8 cellular contexts compared by ENCODE assay signal in genomic region chr7:3043544-3044395, GRCh38. TPM values are rescaled to one million over a fixed set of nuclear protein-coding genes. Genes with fewer than 3 reads are reported as not detected.
DNase-seq lines count a peak whose midpoint lies in the region; ATAC-seq and TF ChIP-seq lines count a peak whose summit lies in the region.

Gene CARD11, minus strand, starts transcription at chr7:3043867. Its CDS starts 85,361 bp downstream, at chr7:2958506.

- H3K4me3 Mint-ChIP-seq in IgD-negative memory B cell (peak within 1 kb of the TSS; percentile 82 to 99 (median 94)), type B pancreatic cell (peak within 1 kb of the TSS; percentile 77)
- peak within 1 kb of the TSS; percentile 90 to 96 for H3K4me3 Mint-ChIP-seq in activated T-cell treated with anti-CD3 and anti-CD28 coated beads, Interleukin-2, amount 50 U/mL, for 72 hours

- peak; percentile 52 to 56 for ATAC-seq in activated T-cell treated with anti-CD3 and anti-CD28 coated beads, Interleukin-2, amount 50 U/mL, for 72 hours (replicated peaks in 1 of 2)
- ATAC-seq in HG02610 (IDR thresholded peaks at IDR 0.05; ENCODE audit: unreplicated experiment): no peak

- no peaks in the 10 kb centered on the region for H3K9me3 Mint-ChIP-seq in IgD-negative memory B cell
- H3K9me3 Mint-ChIP-seq in activated T-cell treated with anti-CD3 and anti-CD28 coated beads, Interleukin-2, amount 50 U/mL, for 72 hours: no peaks in the 10 kb centered on the region
- no peaks in the 10 kb centered on the region for H3K9me3 Mint-ChIP-seq in type B pancreatic cell

- H3K27ac ChIP-seq in left ventricle myocardium inferior (replicated peaks): no peak within 1 kb of the TSS

- H3K27me3 ChIP-seq in kidney epithelial cell (ENCODE audit: control insufficient read depth, insufficient read depth, low read length) (no peaks in the 10 kb centered on the region), left ventricle myocardium inferior (ENCODE audit: low read depth) (peaks cover 57% of the 10 kb centered on the region)

- peaks cover 3% of the 10 kb centered on the region for H3K36me3 Mint-ChIP-seq in IgD-negative memory B cell
- peaks cover 6 to 18% of the 10 kb centered on the region in 2 donors for H3K36me3 Mint-ChIP-seq in activated T-cell treated with anti-CD3 and anti-CD28 coated beads, Interleukin-2, amount 50 U/mL, for 72 hours (ENCODE audit: insufficient read depth in 2 of 2)
- H3K36me3 Mint-ChIP-seq in type B pancreatic cell: no peaks in the 10 kb centered on the region

- H3K27me3 Mint-ChIP-seq in IgD-negative memory B cell: peaks cover 3% of the 10 kb centered on the region
- no peaks in the 10 kb centered on the region for H3K27me3 Mint-ChIP-seq in activated T-cell treated with anti-CD3 and anti-CD28 coated beads, Interleukin-2, amount 50 U/mL, for 72 hours (ENCODE audit: low read depth)
- H3K27me3 Mint-ChIP-seq in type B pancreatic cell: no peaks in the 10 kb centered on the region

- no peaks in the 10 kb centered on the region for H3K9me3 ChIP-seq in left ventricle myocardium inferior (replicated peaks)

- peaks cover 24 to 30% (median 27%) of the 10 kb centered on the region in 3 donors for H3K4me1 Mint-ChIP-seq in IgD-negative memory B cell
- peaks cover 54% of the 10 kb centered on the region for H3K4me1 Mint-ChIP-seq in activated T-cell treated with anti-CD3 and anti-CD28 coated beads, Interleukin-2, amount 50 U/mL, for 72 hours (ENCODE audit: low read depth)
- H3K4me1 Mint-ChIP-seq in type B pancreatic cell (ENCODE audit: unreplicated experiment): peaks cover 9% of the 10 kb centered on the region

- no peaks in the 10 kb centered on the region for H3K4me1 ChIP-seq in left ventricle myocardium inferior

- intact Hi-C loops in left ventricle myocardium inferior (cut with micrococcal nuclease): no loop called here

- TF ChIP-seq CTCF in kidney epithelial cell (IDR thresholded peaks at IDR 0.05; ENCODE audit: insufficient read depth, low read length, poor library complexity, severe bottlenecking) (no peak), type B pancreatic cell (conservative IDR thresholded peaks at IDR 0.05) (no peak), left ventricle myocardium inferior (IDR thresholded peaks at IDR 0.05; ENCODE audit: borderline replicate concordance) (no peak)

- DNase-seq in activated T-cell treated with anti-CD3 and anti-CD28 coated beads, Interleukin-2, amount 50 U/mL, for 72 hours: peak; percentile 53 to 55
- no peak for DNase-seq in kidney epithelial cell (ENCODE audit: low read depth)
- no peak for DNase-seq in type B pancreatic cell (ENCODE audit: extremely low spot score, unreplicated experiment)
- no peak for DNase-seq in left ventricle myocardium inferior
- DNase-seq in DMS79 (lab: John Stamatoyannopoulos, UW): no peak

- TF ChIP-seq POLR2A in GM18526 (IDR thresholded peaks at IDR 0.05; ENCODE audit: extremely low read depth, insufficient read length): peak; percentile 39

- H3K4me3 ChIP-seq in kidney epithelial cell (ENCODE audit: low read depth, low read length) (peak within 1 kb of the TSS; percentile 65), left ventricle myocardium inferior (no peak within 1 kb of the TSS)

- peak within 1 kb of the TSS; percentile 82 to 97 (median 96) for H3K27ac Mint-ChIP-seq in IgD-negative memory B cell
- H3K27ac Mint-ChIP-seq in activated T-cell treated with anti-CD3 and anti-CD28 coated beads, Interleukin-2, amount 50 U/mL, for 72 hours: peak within 1 kb of the TSS; percentile 90
- H3K27ac Mint-ChIP-seq in type B pancreatic cell: no peak within 1 kb of the TSS

- H3K36me3 ChIP-seq in kidney epithelial cell (ENCODE audit: control insufficient read depth, insufficient read depth, low read length) (no peaks in the 10 kb centered on the region), left ventricle myocardium inferior (no peaks in the 10 kb centered on the region)

RNA-seq across cellular contexts. Expression of gene CARD11, which starts in this region (rescaled TPM):
- polyA plus RNA-seq in IgD-negative memory B cell: 52.4 TPM
- total RNA-seq in activated T-cell treated with anti-CD3 and anti-CD28 coated beads, Interleukin-2, amount 50 U/mL, for 72 hours: 100 to 1,000 TPM; 101 to 114 TPM
- total RNA-seq in kidney epithelial cell (31.0 and 31.4 TPM in 2 replicates), type B pancreatic cell (ENCODE audit: low replicate concordance) (11.6 and 43.1 TPM in 2 replicates), left ventricle myocardium inferior (0.16 TPM)

Comparison
In these comparisons a context has a peak if more than half of its experiments do, and no peak if none do; other contexts are left out.
1. RNA of gene CARD11 (total RNA-seq): 101 to 114 TPM in activated T-cell treated with anti-CD3 and anti-CD28 coated beads, Interleukin-2, amount 50 U/mL, for 72 hours, 31.0 to 31.4 TPM in kidney epithelial cell and 11.6 to 43.1 TPM in type B pancreatic cell; 0.16 TPM in left ventricle myocardium inferior (single experiment); every median in the first group is over 10 times any median in the second.
2. DNase-seq: peak in activated T-cell treated with anti-CD3 and anti-CD28 coated beads, Interleukin-2, amount 50 U/mL, for 72 hours (2 of 2); none in kidney epithelial cell (single experiment), type B pancreatic cell (single experiment), left ventricle myocardium inferior (single experiment) and DMS79 (single experiment).
3. Peak in every context shown above with its lines, with median percentiles within 50 percentile points of each other: H3K4me3 Mint-ChIP-seq.